In genomic region chr10:63477927-63478326, GRCh38 we compare ENCODE assay signal across 1 cellular context.
TF ChIP-seq lines count a peak whose summit lies in the region.

No MANE protein-coding gene starts in this region.

TF ChIP-seq in GM12878, 131 proteins besides CTCF, POLR2A, EP300 and RAD21:
- TF ChIP-seq ZBTB40 (IDR thresholded peaks at IDR 0.05; ENCODE audit: borderline replicate concordance) (peak; percentile 60; the same call in 1 of the 2 replicates), MEF2B (IDR thresholded peaks at IDR 0.05; ENCODE audit: partially characterized antibody, poor library complexity, severe bottlenecking) (no peak)
TF ChIP-seq in GM12878: peak in this region for 1.
